31 cellular contexts compared by ENCODE assay signal in genomic region chr1:65584399-65584798, GRCh38.
"Had no signal": no experiment of that assay in that cellular context is flagged by ENCODE, and none has a peak within 500 bp of the region (broad histone marks: within the 10 kb centered on the region; RNA-seq: fewer than 3 reads in every experiment).

No MANE protein-coding gene starts in this region.

- H3K27ac Mint-ChIP-seq: natural killer cell; nephron; neural progenitor cell; progenitor cell of endocrine pancreas; stimulated activated memory B cell treated with anti-CD40 and anti-IgM and Interleukin-4, amounts not matched to agents 10 μg/mL and 1 μg/mL and 100 μg/mL, for 72 hours; stimulated activated naive CD8-positive, alpha-beta T cell treated with anti-CD3 and anti-CD28 coated beads, Interleukin-15, amount 100 ng/mL, for 72 hours; type B pancreatic cell had no signal

- ATAC-seq: natural killer cell; psoas muscle; right cardiac atrium; sciatic nerve; stimulated activated memory B cell treated with anti-CD40 and anti-IgM and Interleukin-4, amounts not matched to agents 10 μg/mL and 1 μg/mL and 100 μg/mL, for 72 hours; stimulated activated naive CD8-positive, alpha-beta T cell treated with anti-CD3 and anti-CD28 coated beads, Interleukin-15, amount 100 ng/mL, for 72 hours; stimulated activated naive CD8-positive, alpha-beta T cell treated with anti-CD3 and anti-CD28 coated beads, Interleukin-15, Interleukin-2, amounts not matched to agents 100 U/mL and 50 U/mL, for 24 hours; upper lobe of right lung had no signal

- H3K27me3 Mint-ChIP-seq: progenitor cell of endocrine pancreas; stimulated activated naive CD8-positive, alpha-beta T cell treated with anti-CD3 and anti-CD28 coated beads, Interleukin-15, amount 100 ng/mL, for 72 hours; type B pancreatic cell had no signal

- DNase-seq: natural killer cell; occipital lobe; ovary; posterior cingulate gyrus; psoas muscle; right cardiac atrium; spleen; stimulated activated CD4-positive, alpha-beta T cell treated with anti-CD3 and anti-CD28 coated beads, Interleukin-12 subunit alpha, Interleukin-12 subunit beta, amount 100 ng/mL, for 4 hours; stimulated activated CD4-positive, alpha-beta T cell treated with anti-CD3 and anti-CD28 coated beads, Interleukin-1b, Interleukin-23, amount 100 ng/mL, for 48 hours; stimulated activated CD4-positive, alpha-beta T cell treated with anti-CD3 and anti-CD28 coated beads, Interleukin-4, amount 100 ng/mL, for 1 hour; stimulated activated CD4-positive, alpha-beta T cell treated with anti-CD3 and anti-CD28 coated beads, Interleukin-4, amount 100 ng/mL, for 4 hours; stimulated activated CD8-positive, alpha-beta memory T cell treated with anti-CD3 and anti-CD28 coated beads, Interleukin-4, amount 100 ng/mL, for 48 hours; stimulated activated naive CD4-positive, alpha-beta T cell; stimulated activated naive CD8-positive, alpha-beta T cell treated with anti-CD3 and anti-CD28 coated beads, Interleukin-15, amount 100 ng/mL, for 72 hours; stimulated activated naive CD8-positive, alpha-beta T cell treated with anti-CD3 and anti-CD28 coated beads, Interleukin-15, Interleukin-2, amounts not matched to agents 100 U/mL and 50 U/mL, for 24 hours; substantia nigra; testis; tibial artery; transverse colon; upper lobe of right lung; uterus had no signal

- H2AFZ ChIP-seq: neural progenitor cell, parathyroid adenoma had no signal

- H3K9me3 ChIP-seq: ovary, psoas muscle, suprapubic skin, testis, transverse colon, upper lobe of right lung had no signal

- H3K27ac ChIP-seq: neural progenitor cell, ovary, parathyroid adenoma, psoas muscle, skin epidermis, spleen, suprapubic skin, testis, tibial artery, transverse colon, upper lobe of right lung, uterus had no signal

- H3K9me3 Mint-ChIP-seq: type B pancreatic cell had no signal

- H3K4me1 Mint-ChIP-seq: natural killer cell; nephron; neural progenitor cell; stimulated activated memory B cell treated with anti-CD40 and anti-IgM and Interleukin-4, amounts not matched to agents 10 μg/mL and 1 μg/mL and 100 μg/mL, for 72 hours; stimulated activated naive CD8-positive, alpha-beta T cell treated with anti-CD3 and anti-CD28 coated beads, Interleukin-15, amount 100 ng/mL, for 72 hours had no signal

- H3K4me3 Mint-ChIP-seq: natural killer cell; nephron; neural progenitor cell; stimulated activated memory B cell treated with anti-CD40 and anti-IgM and Interleukin-4, amounts not matched to agents 10 μg/mL and 1 μg/mL and 100 μg/mL, for 72 hours; stimulated activated naive CD8-positive, alpha-beta T cell treated with anti-CD3 and anti-CD28 coated beads, Interleukin-15, amount 100 ng/mL, for 72 hours; type B pancreatic cell had no signal

- H3K27me3 ChIP-seq: neural progenitor cell, ovary, spleen, suprapubic skin, testis, tibial artery, transverse colon, upper lobe of right lung, uterus had no signal

- H3K4me1 ChIP-seq: neural progenitor cell, parathyroid adenoma, psoas muscle, spleen, suprapubic skin, testis, tibial artery, transverse colon, upper lobe of right lung, uterus had no signal

- H3K4me3 ChIP-seq: neural progenitor cell, ovary, psoas muscle, skin epidermis, smooth muscle cell, spleen, suprapubic skin, testis, tibial artery, transverse colon, upper lobe of right lung, uterus had no signal

- H3K4me2 ChIP-seq: neural progenitor cell, smooth muscle cell had no signal

- H3K79me2 ChIP-seq: parathyroid adenoma had no signal

- H3K36me3 ChIP-seq: neural progenitor cell, ovary, spleen, suprapubic skin, tibial artery, transverse colon, upper lobe of right lung, uterus had no signal

- H3K36me3 Mint-ChIP-seq: natural killer cell; neural progenitor cell; stimulated activated memory B cell treated with anti-CD40 and anti-IgM and Interleukin-4, amounts not matched to agents 10 μg/mL and 1 μg/mL and 100 μg/mL, for 72 hours; type B pancreatic cell had no signal

- H3K9ac ChIP-seq: neural progenitor cell, parathyroid adenoma had no signal
